Comparison of ENCODE assay signal across 12 cellular contexts in the genomic region with DNA sequence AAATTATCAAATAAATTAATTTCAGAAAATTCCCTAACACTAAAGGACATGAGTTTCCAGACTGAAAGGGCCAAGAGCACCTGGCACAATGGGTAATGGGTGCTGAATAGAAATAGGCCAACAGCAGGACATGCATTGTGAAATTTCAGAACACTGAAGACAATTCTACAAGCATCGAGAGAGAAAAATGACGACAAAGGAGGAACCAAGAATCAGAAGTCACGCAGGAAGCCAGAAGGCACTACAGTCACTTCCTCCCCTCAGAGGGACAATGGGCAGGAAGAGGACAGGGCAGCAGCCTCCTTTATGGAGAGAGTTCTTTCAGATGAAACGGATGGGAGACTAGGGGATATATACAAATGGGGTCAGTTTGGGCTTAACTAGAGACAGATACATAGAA. TPM values are rescaled to one million over a fixed set of nuclear protein-coding genes. Genes with fewer than 3 reads are reported as not detected.
DNase-seq lines count a peak whose midpoint lies in the region; ATAC-seq and TF ChIP-seq lines count a peak whose summit lies in the region.
"Had no signal": no experiment of that assay in that cellular context is flagged by ENCODE, and none has a peak within 500 bp of the region (broad histone marks: within the 10 kb centered on the region; RNA-seq: fewer than 3 reads in every experiment).

No MANE protein-coding gene starts in this region.

- CTCF ChIA-PET in CD4-positive, alpha-beta T cell (lab: Charles Lee), result no interaction called here

- H3K27me3 ChIP-seq in CD4-positive, alpha-beta T cell (ENCODE audit: control insufficient read depth, insufficient read depth, low read length), result no peaks in the 10 kb centered on the region

- H3K27ac Mint-ChIP-seq in CD4-positive, alpha-beta T cell, result peak overlapping the region; percentile 32
- H3K27ac Mint-ChIP-seq in activated T-helper 17 cell treated with anti-CD3 and anti-CD28 coated beads, Interleukin-2, amount 50 U/mL, for 72 hours, result peak overlapping the region; percentile 40

- no peaks in the 10 kb centered on the region for H3K9me3 Mint-ChIP-seq in CD4-positive, alpha-beta T cell
- H3K9me3 Mint-ChIP-seq in activated T-helper 17 cell treated with anti-CD3 and anti-CD28 coated beads, Interleukin-2, amount 50 U/mL, for 72 hours, result no peaks in the 10 kb centered on the region
- H3K9me3 Mint-ChIP-seq: activated T-cell treated with anti-CD3 and anti-CD28 coated beads, Interleukin-2, amount 50 U/mL, for 4 hours had no signal

- no peaks in the 10 kb centered on the region for H3K9me3 ChIP-seq in CD4-positive, alpha-beta T cell (ENCODE audit: control insufficient read depth, low read length)

- H3K27me3 Mint-ChIP-seq in CD4-positive, alpha-beta T cell, result no peaks in the 10 kb centered on the region
- no peaks in the 10 kb centered on the region for H3K27me3 Mint-ChIP-seq in activated T-helper 17 cell treated with anti-CD3 and anti-CD28 coated beads, Interleukin-2, amount 50 U/mL, for 72 hours

- H3K4me1 Mint-ChIP-seq in CD4-positive, alpha-beta T cell (ENCODE audit: low read depth), result peaks cover 20% of the 10 kb centered on the region
- no peaks in the 10 kb centered on the region for H3K4me1 Mint-ChIP-seq in activated T-helper 17 cell treated with anti-CD3 and anti-CD28 coated beads, Interleukin-2, amount 50 U/mL, for 72 hours

- intact Hi-C loops in CD4-positive, alpha-beta T cell (cut with DNase I, micrococcal nuclease), result no loop called here

- POLR2A ChIA-PET in CD4-positive, alpha-beta T cell (lab: Charles Lee), result no interaction called here

- TF ChIP-seq CTCF in CD4-positive, alpha-beta T cell (IDR thresholded peaks at IDR 0.05), result no peak

- peak; percentile 29 for ATAC-seq in CD4-positive, alpha-beta T cell (ENCODE audit: poor library complexity)
- ATAC-seq in HG02885 (IDR thresholded peaks at IDR 0.05; ENCODE audit: poor library complexity, unreplicated experiment), result peak; percentile 75
- peak; percentile 57 for ATAC-seq in activated T-helper 17 cell treated with anti-CD3 and anti-CD28 coated beads, Interleukin-2, amount 50 U/mL, for 72 hours (replicated peaks)
- no peak for ATAC-seq in GM19397 (IDR thresholded peaks at IDR 0.05; ENCODE audit: unreplicated experiment)
- ATAC-seq in HG02678 (IDR thresholded peaks at IDR 0.05; ENCODE audit: unreplicated experiment), result no peak
- ATAC-seq: HCT116 had no signal

- peak in 1 of 10 experiments; percentile 13 for DNase-seq in CD4-positive, alpha-beta T cell
- DNase-seq in lung microvascular endothelial cell (ENCODE audit: low read depth in 2 of 2) (peak; percentile 53 to 71), HuH-7.5 (ENCODE audit: low spot score) (no peak), NCI-H69 (lab: John Stamatoyannopoulos, UW) (no peak)
- DNase-seq: activated T-cell treated with anti-CD3 and anti-CD28 coated beads, Interleukin-2, amount 50 U/mL, for 4 hours; DMS 273 treated with DMSO at 0.1 percent for 48 hours; stimulated activated CD4-positive, alpha-beta T cell treated with anti-CD3 and anti-CD28 coated beads, Interleukin-12 subunit alpha, Interleukin-12 subunit beta, amount 100 ng/mL, for 4 hours had no signal

- no peak overlapping the region for H3K4me3 Mint-ChIP-seq in CD4-positive, alpha-beta T cell
- no peak overlapping the region for H3K4me3 Mint-ChIP-seq in activated T-helper 17 cell treated with anti-CD3 and anti-CD28 coated beads, Interleukin-2, amount 50 U/mL, for 72 hours
- H3K4me3 Mint-ChIP-seq: activated T-cell treated with anti-CD3 and anti-CD28 coated beads, Interleukin-2, amount 50 U/mL, for 4 hours had no signal

- peak overlapping the region; percentile 18 for H3K27ac ChIP-seq in CD4-positive, alpha-beta T cell (ENCODE audit: low read depth, low read length)

- peaks cover 17% of the 10 kb centered on the region for H3K36me3 Mint-ChIP-seq in CD4-positive, alpha-beta T cell (ENCODE audit: low read depth)
- H3K36me3 Mint-ChIP-seq in activated T-helper 17 cell treated with anti-CD3 and anti-CD28 coated beads, Interleukin-2, amount 50 U/mL, for 72 hours (ENCODE audit: low read depth), result peaks cover 15% of the 10 kb centered on the region

RNA-seq across cellular contexts. Expression of gene TMEM230, which starts 22.7 kb away (rescaled TPM):
- total RNA-seq in CD4-positive, alpha-beta T cell, result 10 to 100 TPM; 22.6 to 27.1 TPM
- total RNA-seq in activated T-helper 17 cell treated with anti-CD3 and anti-CD28 coated beads, Interleukin-2, amount 50 U/mL, for 72 hours, result 10 to 100 TPM; 50.6 to 64.2 TPM
- 73.2 and 92.9 TPM in 2 replicates for total RNA-seq in lung microvascular endothelial cell

RNA-seq across cellular contexts. Expression of gene PCNA, which starts 29.6 kb away (rescaled TPM):
- 10 to 100 TPM; 32.6 to 33.0 TPM for total RNA-seq in CD4-positive, alpha-beta T cell
- 100 to 1,000 TPM; 346 to 572 TPM for total RNA-seq in activated T-helper 17 cell treated with anti-CD3 and anti-CD28 coated beads, Interleukin-2, amount 50 U/mL, for 72 hours
- total RNA-seq in lung microvascular endothelial cell, result 52.0 and 98.5 TPM in 2 replicates

RNA-seq across cellular contexts. Expression of gene CDS2, which starts 36.6 kb away (rescaled TPM):
- 10 to 100 TPM; 62.4 to 65.0 TPM for total RNA-seq in CD4-positive, alpha-beta T cell
- 10 to 100 TPM; 53.8 to 70.5 TPM for total RNA-seq in activated T-helper 17 cell treated with anti-CD3 and anti-CD28 coated beads, Interleukin-2, amount 50 U/mL, for 72 hours
- total RNA-seq in lung microvascular endothelial cell, result 42.1 and 64.3 TPM in 2 replicates

Comparison
In these comparisons a context has a peak if more than half of its experiments do, and no peak if none do; other contexts are left out.
1. ATAC-seq: peak in CD4-positive, alpha-beta T cell (single experiment), HG02885 (single experiment) and activated T-helper 17 cell treated with anti-CD3 and anti-CD28 coated beads, Interleukin-2, amount 50 U/mL, for 72 hours (single experiment); none in GM19397 (single experiment) and HG02678 (single experiment).
2. DNase-seq: peak in lung microvascular endothelial cell (2 of 2); none in HuH-7.5 (single experiment) and NCI-H69 (single experiment).